1 cellular context compared by ENCODE assay signal in the genomic region with DNA sequence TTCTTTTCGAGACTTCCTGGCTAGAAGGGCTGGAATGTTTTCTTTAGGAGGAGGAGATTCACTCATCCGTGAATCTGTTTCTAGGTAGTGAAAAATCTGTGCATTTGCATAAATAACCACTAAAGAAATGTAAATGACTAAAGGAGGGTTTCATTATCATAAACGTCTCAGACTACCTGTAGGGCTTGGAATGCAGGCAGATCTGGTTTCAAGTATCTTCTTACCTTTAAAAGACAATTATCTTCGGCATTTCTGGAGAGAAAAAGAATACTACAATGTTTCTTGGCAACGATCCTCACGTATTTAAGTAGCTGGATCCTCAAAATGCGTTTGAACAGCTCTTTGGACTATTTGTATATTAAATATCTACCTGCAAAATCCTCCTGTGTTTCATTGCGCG.
A peak's percentile ranks its signal among the peaks of the same experiment; 100 is the strongest.
TF ChIP-seq lines count a peak whose summit lies in the region.

No MANE protein-coding gene starts in this region.

TF ChIP-seq in GM23338, 12 proteins besides CTCF, POLR2A, EP300 and RAD21:
- TF ChIP-seq ZNF114 (CRISPR knock-in tag; IDR thresholded peaks at IDR 0.05) = no peak
- no peak for TF ChIP-seq CREB1 (CRISPR knock-in tag; IDR thresholded peaks at IDR 0.05; ENCODE audit: low read depth)
- TF ChIP-seq JUNB (IDR thresholded peaks at IDR 0.05; ENCODE audit: unreplicated experiment) = no peak
- peak; percentile 72; the same call in 1 of the 2 replicates for TF ChIP-seq NANOG (IDR thresholded peaks at IDR 0.05; ENCODE audit: borderline replicate concordance)
- TF ChIP-seq EZH2phosphoT487 (IDR thresholded peaks at IDR 0.05; ENCODE audit: unreplicated experiment) = no peak
- TF ChIP-seq, protein P1, sequence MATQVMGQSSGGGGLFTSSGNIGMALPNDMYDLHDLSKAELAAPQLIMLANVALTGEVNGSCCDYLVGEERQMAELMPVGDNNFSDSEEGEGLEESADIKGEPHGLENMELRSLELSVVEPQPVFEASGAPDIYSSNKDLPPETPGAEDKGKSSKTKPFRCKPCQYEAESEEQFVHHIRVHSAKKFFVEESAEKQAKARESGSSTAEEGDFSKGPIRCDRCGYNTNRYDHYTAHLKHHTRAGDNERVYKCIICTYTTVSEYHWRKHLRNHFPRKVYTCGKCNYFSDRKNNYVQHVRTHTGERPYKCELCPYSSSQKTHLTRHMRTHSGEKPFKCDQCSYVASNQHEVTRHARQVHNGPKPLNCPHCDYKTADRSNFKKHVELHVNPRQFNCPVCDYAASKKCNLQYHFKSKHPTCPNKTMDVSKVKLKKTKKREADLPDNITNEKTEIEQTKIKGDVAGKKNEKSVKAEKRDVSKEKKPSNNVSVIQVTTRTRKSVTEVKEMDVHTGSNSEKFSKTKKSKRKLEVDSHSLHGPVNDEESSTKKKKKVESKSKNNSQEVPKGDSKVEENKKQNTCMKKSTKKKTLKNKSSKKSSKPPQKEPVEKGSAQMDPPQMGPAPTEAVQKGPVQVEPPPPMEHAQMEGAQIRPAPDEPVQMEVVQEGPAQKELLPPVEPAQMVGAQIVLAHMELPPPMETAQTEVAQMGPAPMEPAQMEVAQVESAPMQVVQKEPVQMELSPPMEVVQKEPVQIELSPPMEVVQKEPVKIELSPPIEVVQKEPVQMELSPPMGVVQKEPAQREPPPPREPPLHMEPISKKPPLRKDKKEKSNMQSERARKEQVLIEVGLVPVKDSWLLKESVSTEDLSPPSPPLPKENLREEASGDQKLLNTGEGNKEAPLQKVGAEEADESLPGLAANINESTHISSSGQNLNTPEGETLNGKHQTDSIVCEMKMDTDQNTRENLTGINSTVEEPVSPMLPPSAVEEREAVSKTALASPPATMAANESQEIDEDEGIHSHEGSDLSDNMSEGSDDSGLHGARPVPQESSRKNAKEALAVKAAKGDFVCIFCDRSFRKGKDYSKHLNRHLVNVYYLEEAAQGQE (IDR thresholded peaks at IDR 0.05; ENCODE audit: unreplicated experiment) = no peak
- TF ChIP-seq, protein P2, sequence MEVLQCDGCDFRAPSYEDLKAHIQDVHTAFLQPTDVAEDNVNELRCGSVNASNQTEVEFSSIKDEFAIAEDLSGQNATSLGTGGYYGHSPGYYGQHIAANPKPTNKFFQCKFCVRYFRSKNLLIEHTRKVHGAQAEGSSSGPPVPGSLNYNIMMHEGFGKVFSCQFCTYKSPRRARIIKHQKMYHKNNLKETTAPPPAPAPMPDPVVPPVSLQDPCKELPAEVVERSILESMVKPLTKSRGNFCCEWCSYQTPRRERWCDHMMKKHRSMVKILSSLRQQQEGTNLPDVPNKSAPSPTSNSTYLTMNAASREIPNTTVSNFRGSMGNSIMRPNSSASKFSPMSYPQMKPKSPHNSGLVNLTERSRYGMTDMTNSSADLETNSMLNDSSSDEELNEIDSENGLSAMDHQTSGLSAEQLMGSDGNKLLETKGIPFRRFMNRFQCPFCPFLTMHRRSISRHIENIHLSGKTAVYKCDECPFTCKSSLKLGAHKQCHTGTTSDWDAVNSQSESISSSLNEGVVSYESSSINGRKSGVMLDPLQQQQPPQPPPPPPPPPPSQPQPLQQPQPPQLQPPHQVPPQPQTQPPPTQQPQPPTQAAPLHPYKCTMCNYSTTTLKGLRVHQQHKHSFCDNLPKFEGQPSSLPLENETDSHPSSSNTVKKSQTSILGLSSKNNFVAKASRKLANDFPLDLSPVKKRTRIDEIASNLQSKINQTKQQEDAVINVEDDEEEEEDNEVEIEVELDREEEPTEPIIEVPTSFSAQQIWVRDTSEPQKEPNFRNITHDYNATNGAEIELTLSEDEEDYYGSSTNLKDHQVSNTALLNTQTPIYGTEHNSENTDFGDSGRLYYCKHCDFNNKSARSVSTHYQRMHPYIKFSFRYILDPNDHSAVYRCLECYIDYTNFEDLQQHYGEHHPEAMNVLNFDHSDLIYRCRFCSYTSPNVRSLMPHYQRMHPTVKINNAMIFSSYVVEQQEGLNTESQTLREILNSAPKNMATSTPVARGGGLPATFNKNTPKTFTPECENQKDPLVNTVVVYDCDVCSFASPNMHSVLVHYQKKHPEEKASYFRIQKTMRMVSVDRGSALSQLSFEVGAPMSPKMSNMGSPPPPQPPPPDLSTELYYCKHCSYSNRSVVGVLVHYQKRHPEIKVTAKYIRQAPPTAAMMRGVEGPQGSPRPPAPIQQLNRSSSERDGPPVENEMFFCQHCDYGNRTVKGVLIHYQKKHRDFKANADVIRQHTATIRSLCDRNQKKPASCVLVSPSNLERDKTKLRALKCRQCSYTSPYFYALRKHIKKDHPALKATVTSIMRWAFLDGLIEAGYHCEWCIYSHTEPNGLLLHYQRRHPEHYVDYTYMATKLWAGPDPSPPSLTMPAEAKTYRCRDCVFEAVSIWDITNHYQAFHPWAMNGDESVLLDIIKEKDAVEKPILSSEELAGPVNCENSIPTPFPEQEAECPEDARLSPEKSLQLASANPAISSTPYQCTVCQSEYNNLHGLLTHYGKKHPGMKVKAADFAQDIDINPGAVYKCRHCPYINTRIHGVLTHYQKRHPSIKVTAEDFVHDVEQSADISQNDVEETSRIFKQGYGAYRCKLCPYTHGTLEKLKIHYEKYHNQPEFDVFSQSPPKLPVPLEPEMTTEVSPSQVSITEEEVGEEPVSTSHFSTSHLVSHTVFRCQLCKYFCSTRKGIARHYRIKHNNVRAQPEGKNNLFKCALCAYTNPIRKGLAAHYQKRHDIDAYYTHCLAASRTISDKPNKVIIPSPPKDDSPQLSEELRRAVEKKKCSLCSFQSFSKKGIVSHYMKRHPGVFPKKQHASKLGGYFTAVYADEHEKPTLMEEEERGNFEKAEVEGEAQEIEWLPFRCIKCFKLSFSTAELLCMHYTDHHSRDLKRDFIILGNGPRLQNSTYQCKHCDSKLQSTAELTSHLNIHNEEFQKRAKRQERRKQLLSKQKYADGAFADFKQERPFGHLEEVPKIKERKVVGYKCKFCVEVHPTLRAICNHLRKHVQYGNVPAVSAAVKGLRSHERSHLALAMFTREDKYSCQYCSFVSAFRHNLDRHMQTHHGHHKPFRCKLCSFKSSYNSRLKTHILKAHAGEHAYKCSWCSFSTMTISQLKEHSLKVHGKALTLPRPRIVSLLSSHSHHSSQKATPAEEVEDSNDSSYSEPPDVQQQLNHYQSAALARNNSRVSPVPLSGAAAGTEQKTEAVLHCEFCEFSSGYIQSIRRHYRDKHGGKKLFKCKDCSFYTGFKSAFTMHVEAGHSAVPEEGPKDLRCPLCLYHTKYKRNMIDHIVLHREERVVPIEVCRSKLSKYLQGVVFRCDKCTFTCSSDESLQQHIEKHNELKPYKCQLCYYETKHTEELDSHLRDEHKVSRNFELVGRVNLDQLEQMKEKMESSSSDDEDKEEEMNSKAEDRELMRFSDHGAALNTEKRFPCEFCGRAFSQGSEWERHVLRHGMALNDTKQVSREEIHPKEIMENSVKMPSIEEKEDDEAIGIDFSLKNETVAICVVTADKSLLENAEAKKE (CRISPR knock-in tag; IDR thresholded peaks at IDR 0.05) = no peak
- TF ChIP-seq ZNF331 (CRISPR knock-in tag; IDR thresholded peaks at IDR 0.05; ENCODE audit: low read depth) = no peak
